Comparison of ENCODE assay signal across 18 cellular contexts in the genomic region with DNA sequence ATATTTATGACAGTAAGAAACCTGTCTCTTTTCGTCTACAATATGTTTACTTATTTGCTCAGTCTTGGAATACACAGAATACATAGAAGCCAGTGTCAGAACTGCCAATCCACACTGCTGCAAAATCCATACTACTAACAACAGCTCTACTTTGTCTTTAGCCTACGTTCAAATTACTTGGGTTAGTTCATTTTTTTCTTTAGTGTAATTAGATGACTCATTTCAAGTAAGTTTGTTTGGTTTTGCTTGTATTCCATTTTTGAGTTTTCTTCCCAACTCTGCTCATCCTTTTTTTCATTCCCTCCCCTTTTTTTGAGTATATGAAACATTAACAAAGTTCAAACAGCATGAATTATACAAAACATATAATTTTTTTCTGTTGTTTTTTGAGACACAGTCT. TPM values are rescaled to one million over a fixed set of nuclear protein-coding genes. Genes with fewer than 3 reads are reported as not detected.
A peak's percentile ranks its signal among the peaks of the same experiment; 100 is the strongest.
DNase-seq lines count a peak whose midpoint lies in the region; ATAC-seq, FAIRE-seq and TF ChIP-seq lines count a peak whose summit lies in the region.
"Had no signal": no experiment of that assay in that cellular context is flagged by ENCODE, and none has a peak within 500 bp of the region (broad histone marks: within the 10 kb centered on the region; RNA-seq: fewer than 3 reads in every experiment).

No MANE protein-coding gene starts in this region.

- H3K36me3 ChIP-seq in HEK293 (ENCODE audit: control insufficient read depth in 2 of 2, insufficient read depth in 1 of 2, low read length in 2 of 2) (peaks cover 0 to 4% of the 10 kb centered on the region in 2 experiments; a peak in 2 of 3 replicates), WERI-Rb-1 (no peaks in the 10 kb centered on the region), heart left ventricle (peaks cover 0 to 16% (median 4%) of the 10 kb centered on the region in 9 donors)

- H3K4me1 ChIP-seq in A549 (peaks cover 67% of the 10 kb centered on the region), HEK293 (ENCODE audit: control insufficient read depth, insufficient read depth, low read length) (peaks cover 23% of the 10 kb centered on the region), heart left ventricle (peaks cover 0 to 22% (median 2%) of the 10 kb centered on the region in 12 donors)

- ATAC-seq in A549: no peak
- ATAC-seq in heart left ventricle: no peak
- ATAC-seq: CD8-positive, alpha-beta T cell had no signal

- H3K4me3 ChIP-seq in A549 (no peak overlapping the region), HEK293 (ENCODE audit: low read depth, low read length) (no peak overlapping the region), fibroblast of mammary gland (ENCODE audit: control insufficient read depth, low read depth, low read length) (no peak overlapping the region), WERI-Rb-1 (ENCODE audit: low read depth, low read length) (no peak overlapping the region), heart left ventricle (no peak overlapping the region)

- FAIRE-seq in A549 (lab: Jason Lieb, UNC): no peak
- FAIRE-seq: G401.6 had no signal

- TF ChIP-seq RAD21 in A549 (conservative IDR thresholded peaks at IDR 0.05 in 1 of 2, IDR thresholded peaks at IDR 0.05 in 1 of 2): no peak

- 29% methylated on average over 2 of the region's 2 CpGs for WGBS in A549 (ENCODE audit: missing lambda C conversion rate)
- 43 to 66% (median 47%) methylated on average over 2 of the region's 2 CpGs for WGBS in heart left ventricle, 4 donors

- no peak for DNase-seq in A549 (ENCODE audit: low read depth in 1 of 2, low spot score in 1 of 2)
- DNase-seq in RPMI7951 (ENCODE audit: low read depth): peak; percentile 29
- DNase-seq in fibroblast of mammary gland (ENCODE audit: low read depth): peak; percentile 15
- no peak for DNase-seq in EL
- no peak for DNase-seq in WERI-Rb-1
- no peak for DNase-seq in heart left ventricle
- no peak for DNase-seq in kidney tubule cell (ENCODE audit: low spot score)
- DNase-seq: CD8-positive, alpha-beta T cell; DMS79; H7; NCI-H1417; NCI-H187; NCI-H2107; NCI-H2227 treated with DMSO at 0.1 percent for 48 hours; NCI-H524 had no signal

- CTCF ChIA-PET in A549 (lab: Yijun Ruan, JAX): interaction anchor here (0.9 to 1.6 kb wide), 4 partner anchors 14 to 57 kb away, joined by 3 to 6 read pairs (median 4); no protein-coding TSS in a partner anchor
- CTCF ChIA-PET in HEK293 (lab: Yijun Ruan, JAX): interaction anchor here (0.6 to 2.2 kb wide), 3 partner anchors 15 to 1092 kb away, joined by 3 to 7 read pairs (median 6); no protein-coding TSS in a partner anchor

- H3K4me2 ChIP-seq in A549: peak overlapping the region; percentile 15; the same call in 1 of the 3 replicates
- H3K4me2 ChIP-seq: KMS-11 had no signal

- no peak for TF ChIP-seq EP300 in A549 (IDR thresholded peaks at IDR 0.05)

- POLR2A ChIA-PET in A549 (lab: Yijun Ruan, JAX): no interaction called here
- POLR2A ChIA-PET in HEK293 (lab: Yijun Ruan, JAX): interaction anchor here (1.4 kb wide), 1 partner anchor 17 kb away, joined by 4 read pairs; a partner anchor contains a TSS

- H3K27ac ChIP-seq in A549: no peak overlapping the region
- no peak overlapping the region for H3K27ac ChIP-seq in HEK293 (ENCODE audit: extremely low read depth, low read depth, low read length)
- H3K27ac ChIP-seq in WERI-Rb-1: no peak overlapping the region
- H3K27ac ChIP-seq in heart left ventricle: no peak overlapping the region
- H3K27ac ChIP-seq: KMS-11 had no signal

- intact Hi-C loops in heart left ventricle (cut with DNase I): no loop called here

- H3K27me3 ChIP-seq in WERI-Rb-1 (ENCODE audit: insufficient read depth, low read depth, severe bottlenecking) (no peaks in the 10 kb centered on the region), heart left ventricle (no peaks in the 10 kb centered on the region)

- no peaks in the 10 kb centered on the region for H3K9me3 ChIP-seq in A549
- no peaks in the 10 kb centered on the region for H3K9me3 ChIP-seq in HEK293 (ENCODE audit: control insufficient read depth, insufficient read depth, low read depth, low read length)
- H3K9me3 ChIP-seq in WERI-Rb-1 (ENCODE audit: severe bottlenecking): no peaks in the 10 kb centered on the region
- no peaks in the 10 kb centered on the region for H3K9me3 ChIP-seq in heart left ventricle

- TF ChIP-seq POLR2A in A549 (IDR thresholded peaks at IDR 0.05; ENCODE audit: low read length): no peak
- TF ChIP-seq POLR2A in heart left ventricle (IDR thresholded peaks at IDR 0.05): no peak

- no peak for TF ChIP-seq CTCF in A549 (IDR thresholded peaks at IDR 0.05)
- TF ChIP-seq CTCF in HEK293 (tag by site-specific recombination; IDR thresholded peaks at IDR 0.05): no peak
- no peak for TF ChIP-seq CTCF in fibroblast of mammary gland (conservative IDR thresholded peaks at IDR 0.05; ENCODE audit: control insufficient read depth, insufficient read depth, low read depth, low read length)
- TF ChIP-seq CTCF in WERI-Rb-1 (IDR thresholded peaks at IDR 0.05; ENCODE audit: low read depth, low read length): no peak
- no peak for TF ChIP-seq CTCF in heart left ventricle (IDR thresholded peaks at IDR 0.05)

TF ChIP-seq in A549, 52 proteins besides CTCF, POLR2A, EP300 and RAD21:
- TF ChIP-seq FOSL2 (IDR thresholded peaks at IDR 0.05) (no peak), FOSL2 (CRISPR knock-in tag; IDR thresholded peaks at IDR 0.05) (peak; percentile 11; the same call in 1 of the 2 replicates), HOXB5 (CRISPR knock-in tag; IDR thresholded peaks at IDR 0.05) (no peak), BHLHE40 (IDR thresholded peaks at IDR 0.05; ENCODE audit: low read depth, low read length) (no peak)
- TF ChIP-seq, protein P1, sequence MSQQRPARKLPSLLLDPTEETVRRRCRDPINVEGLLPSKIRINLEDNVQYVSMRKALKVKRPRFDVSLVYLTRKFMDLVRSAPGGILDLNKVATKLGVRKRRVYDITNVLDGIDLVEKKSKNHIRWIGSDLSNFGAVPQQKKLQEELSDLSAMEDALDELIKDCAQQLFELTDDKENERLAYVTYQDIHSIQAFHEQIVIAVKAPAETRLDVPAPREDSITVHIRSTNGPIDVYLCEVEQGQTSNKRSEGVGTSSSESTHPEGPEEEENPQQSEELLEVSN (IDR thresholded peaks at IDR 0.05; ENCODE audit: borderline replicate concordance, low read depth): no peak
TF ChIP-seq in A549: peak in this region for 1.

TF ChIP-seq in HEK293, 187 proteins besides CTCF, POLR2A, EP300 and RAD21 (continues in another document):
- TF ChIP-seq, protein P2, sequence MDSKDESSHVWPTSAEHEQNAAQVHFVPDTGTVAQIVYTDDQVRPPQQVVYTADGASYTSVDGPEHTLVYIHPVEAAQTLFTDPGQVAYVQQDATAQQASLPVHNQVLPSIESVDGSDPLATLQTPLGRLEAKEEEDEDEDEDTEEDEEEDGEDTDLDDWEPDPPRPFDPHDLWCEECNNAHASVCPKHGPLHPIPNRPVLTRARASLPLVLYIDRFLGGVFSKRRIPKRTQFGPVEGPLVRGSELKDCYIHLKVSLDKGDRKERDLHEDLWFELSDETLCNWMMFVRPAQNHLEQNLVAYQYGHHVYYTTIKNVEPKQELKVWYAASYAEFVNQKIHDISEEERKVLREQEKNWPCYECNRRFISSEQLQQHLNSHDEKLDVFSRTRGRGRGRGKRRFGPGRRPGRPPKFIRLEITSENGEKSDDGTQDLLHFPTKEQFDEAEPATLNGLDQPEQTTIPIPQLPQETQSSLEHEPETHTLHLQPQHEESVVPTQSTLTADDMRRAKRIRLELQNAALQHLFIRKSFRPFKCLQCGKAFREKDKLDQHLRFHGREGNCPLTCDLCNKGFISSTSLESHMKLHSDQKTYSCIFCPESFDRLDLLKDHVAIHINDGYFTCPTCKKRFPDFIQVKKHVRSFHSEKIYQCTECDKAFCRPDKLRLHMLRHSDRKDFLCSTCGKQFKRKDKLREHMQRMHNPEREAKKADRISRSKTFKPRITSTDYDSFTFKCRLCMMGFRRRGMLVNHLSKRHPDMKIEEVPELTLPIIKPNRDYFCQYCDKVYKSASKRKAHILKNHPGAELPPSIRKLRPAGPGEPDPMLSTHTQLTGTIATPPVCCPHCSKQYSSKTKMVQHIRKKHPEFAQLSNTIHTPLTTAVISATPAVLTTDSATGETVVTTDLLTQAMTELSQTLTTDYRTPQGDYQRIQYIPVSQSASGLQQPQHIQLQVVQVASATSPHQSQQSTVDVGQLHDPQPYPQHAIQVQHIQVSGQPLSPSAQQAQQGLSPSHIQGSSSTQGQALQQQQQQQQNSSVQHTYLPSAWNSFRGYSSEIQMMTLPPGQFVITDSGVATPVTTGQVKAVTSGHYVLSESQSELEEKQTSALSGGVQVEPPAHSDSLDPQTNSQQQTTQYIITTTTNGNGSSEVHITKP (tag by site-specific recombination; IDR thresholded peaks at IDR 0.05): peak; percentile 28; the same call in 1 of the 2 replicates
- TF ChIP-seq ZFP41 (tag by site-specific recombination; IDR thresholded peaks at IDR 0.05; ENCODE audit: borderline replicate concordance): no peak

RNA-seq across cellular contexts. Expression of a gene that starts 16.9 kb away (rescaled TPM):
- polyA plus RNA-seq in A549 (2011; rRNA removed) (185 and 207 TPM in 2 replicates), A549 (2017; fragmentation: RNase III; extraction: RNeasy Plus Mini Kit Qiagen cat#74134 plus additional on column Dnase treatment) (136 to 143 TPM (median 141 TPM) in 3 replicates), heart left ventricle (100 to 1,000 TPM; 196 to 377 TPM)
- 175 and 179 TPM in 2 replicates for polyA plus RNA-seq in A549 (2012; cell fraction: cytosol; rRNA removed)
- polyA plus RNA-seq in A549 (2012; cell fraction: nucleus; rRNA removed): 72.0 and 85.7 TPM in 2 replicates
- 17.3 and 18.5 TPM in 2 replicates for polyA minus RNA-seq in A549 (2011; rRNA and poly(A)+ RNA removed)
- total RNA-seq in RPMI7951 (2014; rRNA removed; shearing (Covaris generic)): 148 and 155 TPM in 2 replicates
- 100 to 1,000 TPM in 8 of 9 donors, 10 to 100 TPM in 1; 89.0 to 182 (median 132) TPM for total RNA-seq in heart left ventricle

RNA-seq across cellular contexts. Expression of a gene that starts 17.2 kb away (rescaled TPM):
- polyA plus RNA-seq in A549 (2011; rRNA removed) (89.5 and 101 TPM in 2 replicates), A549 (2017; fragmentation: RNase III; extraction: RNeasy Plus Mini Kit Qiagen cat#74134 plus additional on column Dnase treatment) (68.4 to 84.3 TPM (median 82.6 TPM) in 3 replicates), heart left ventricle (10 to 100 TPM in 1 of 2 donors, 1 to 10 TPM in 1; 1.9 to 11.9 TPM)
- polyA plus RNA-seq in A549 (2012; cell fraction: cytosol; rRNA removed): 54.4 and 65.0 TPM in 2 replicates
- polyA plus RNA-seq in A549 (2012; cell fraction: nucleus; rRNA removed): 12.5 and 17.8 TPM in 2 replicates
- polyA minus RNA-seq in A549 (2011; rRNA and poly(A)+ RNA removed): 55.3 and 77.3 TPM in 2 replicates
- total RNA-seq in RPMI7951 (2014; rRNA removed; shearing (Covaris generic)): 231 and 322 TPM in 2 replicates
- 10 to 100 TPM in 6 of 9 donors, 1 to 10 TPM in 3; 7.0 to 14.8 (median 10.3) TPM for total RNA-seq in heart left ventricle

RNA-seq across cellular contexts. Expression of a gene that starts 45.8 kb away (rescaled TPM):
- 50.4 and 56.4 TPM in 2 replicates for polyA plus RNA-seq in A549 (2011; rRNA removed)
- polyA plus RNA-seq in A549 (2012; cell fraction: cytosol; rRNA removed): 13.0 and 17.0 TPM in 2 replicates
- polyA plus RNA-seq in A549 (2012; cell fraction: nucleus; rRNA removed): 4.8 and 7.0 TPM in 2 replicates
- 26.1 to 26.3 TPM (median 26.2 TPM) in 3 replicates for polyA plus RNA-seq in A549 (2017; fragmentation: RNase III; extraction: RNeasy Plus Mini Kit Qiagen cat#74134 plus additional on column Dnase treatment)
- polyA minus RNA-seq in A549 (2011; rRNA and poly(A)+ RNA removed): 34.9 and 37.5 TPM in 2 replicates
- 27.9 and 33.5 TPM in 2 replicates for total RNA-seq in RPMI7951 (2014; rRNA removed; shearing (Covaris generic))
- 10 to 100 TPM; 22.3 to 36.0 (median 28.5) TPM for total RNA-seq in heart left ventricle
- polyA plus RNA-seq in heart left ventricle: 10 to 100 TPM in 1 of 2 donors, 1 to 10 TPM in 1; 6.4 to 27.3 TPM

Comparison
In these comparisons a context has a peak if more than half of its experiments do, and no peak if none do; other contexts are left out.
1. DNase-seq: peak in RPMI7951 (single experiment) and fibroblast of mammary gland (single experiment); none in A549 (0 of 2), EL (single experiment), WERI-Rb-1 (single experiment), heart left ventricle (0 of 5) and kidney tubule cell (single experiment).
2. RNA of a gene that starts 17.2 kb away (total RNA-seq): 231 to 322 TPM in RPMI7951; 7.0 to 14.8 TPM in heart left ventricle; every median in the first group is over 10 times any median in the second.